1 cellular context compared by ENCODE assay signal in the genomic region with DNA sequence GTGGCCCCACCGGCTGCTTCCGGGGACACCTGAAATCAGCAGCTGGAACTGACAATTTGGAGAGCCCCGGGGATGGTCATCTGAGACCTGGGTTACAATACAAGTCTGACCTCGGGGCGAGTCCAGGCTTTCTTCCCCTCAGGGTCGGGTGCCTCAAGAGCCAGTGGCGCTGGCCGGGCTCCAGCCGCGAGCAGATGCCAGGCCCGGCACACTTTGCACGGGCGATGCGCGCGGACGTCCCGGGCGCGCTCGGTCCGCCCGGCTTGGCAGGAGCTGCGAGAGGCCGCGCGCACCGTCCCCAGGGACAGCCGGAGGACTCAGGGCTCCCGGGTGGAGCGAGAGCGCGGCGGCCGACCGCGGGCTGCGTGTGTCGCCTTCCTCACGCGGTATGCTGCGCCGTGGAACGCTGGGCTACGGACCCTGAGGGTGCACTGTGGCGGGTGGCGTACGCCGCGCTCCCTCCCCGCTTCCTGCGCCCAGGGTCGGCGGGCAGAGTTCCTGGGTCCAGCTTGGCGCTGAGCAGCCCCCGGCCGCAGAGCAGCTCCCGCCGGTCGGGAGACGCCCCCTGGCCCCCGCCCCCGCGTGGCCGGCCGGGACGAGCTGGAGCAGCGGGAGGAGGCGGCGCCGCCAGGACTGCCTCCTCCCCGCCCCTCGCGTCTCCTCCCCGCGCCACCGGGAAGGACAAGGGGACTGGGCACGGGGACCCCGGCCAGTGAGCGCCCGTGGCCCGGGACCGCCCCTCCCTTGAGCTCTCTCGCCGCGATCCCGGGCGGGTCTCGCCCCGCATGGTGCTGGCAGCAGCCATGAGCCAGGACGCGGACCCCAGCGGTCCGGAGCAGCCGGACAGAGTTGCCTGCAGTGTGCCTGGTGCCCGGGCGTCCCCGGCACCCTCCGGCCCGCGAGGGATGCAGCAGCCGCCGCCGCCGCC.
TF ChIP-seq lines count a peak whose summit lies in the region.

A gene (plus strand): TSS at position 667 of the 928 bp plus-strand sequence. CDS start 119 bp downstream, at position 786.

TF ChIP-seq in IMR-90, 13 proteins besides CTCF, POLR2A, EP300 and RAD21:
- TF ChIP-seq, protein P1, sequence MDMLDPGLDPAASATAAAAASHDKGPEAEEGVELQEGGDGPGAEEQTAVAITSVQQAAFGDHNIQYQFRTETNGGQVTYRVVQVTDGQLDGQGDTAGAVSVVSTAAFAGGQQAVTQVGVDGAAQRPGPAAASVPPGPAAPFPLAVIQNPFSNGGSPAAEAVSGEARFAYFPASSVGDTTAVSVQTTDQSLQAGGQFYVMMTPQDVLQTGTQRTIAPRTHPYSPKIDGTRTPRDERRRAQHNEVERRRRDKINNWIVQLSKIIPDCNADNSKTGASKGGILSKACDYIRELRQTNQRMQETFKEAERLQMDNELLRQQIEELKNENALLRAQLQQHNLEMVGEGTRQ (IDR thresholded peaks at IDR 0.05; ENCODE audit: low read depth, low read length), result no peak
- no peak for TF ChIP-seq RFX5 (IDR thresholded peaks at IDR 0.05; ENCODE audit: low read depth, low read length)
- no peak for TF ChIP-seq MAZ (IDR thresholded peaks at IDR 0.05; ENCODE audit: borderline replicate concordance, low read depth, low read length)
- no peak for TF ChIP-seq SMC3 (IDR thresholded peaks at IDR 0.05; ENCODE audit: low read depth, low read length)
- no peak for TF ChIP-seq BHLHE40 (IDR thresholded peaks at IDR 0.05; ENCODE audit: low read depth, low read length)
- no peak for TF ChIP-seq MXI1 (IDR thresholded peaks at IDR 0.05; ENCODE audit: borderline replicate concordance, low read depth, low read length)
- no peak for TF ChIP-seq FOS (IDR thresholded peaks at IDR 0.05; ENCODE audit: low read depth, low read length)
TF ChIP-seq in IMR-90: peak in this region for 0.
